Comparison of ENCODE assay signal across 1 cellular context in genomic region chr17:27491713-27492190, GRCh38.
A peak's percentile ranks its signal among the peaks of the same experiment; 100 is the strongest.
TF ChIP-seq lines count a peak whose summit lies in the region.

No MANE protein-coding gene starts in this region.

TF ChIP-seq in K562, 482 proteins besides CTCF, POLR2A, EP300 and RAD21 (continued from another document and continues in another):
- TF ChIP-seq RERE (CRISPR knock-in tag; IDR thresholded peaks at IDR 0.05; ENCODE audit: borderline replicate concordance), result no peak
- TF ChIP-seq ZNF263 (CRISPR knock-in tag; IDR thresholded peaks at IDR 0.05; ENCODE audit: borderline replicate concordance), result peak; percentile 36; the same call in 1 of the 2 replicates
- TF ChIP-seq STAG1 (CRISPR knock-in tag; IDR thresholded peaks at IDR 0.05; ENCODE audit: borderline replicate concordance), result no peak
- TF ChIP-seq HBP1 (CRISPR knock-in tag; IDR thresholded peaks at IDR 0.05), result no peak
- no peak for TF ChIP-seq POLR2AphosphoS2 (IDR thresholded peaks at IDR 0.05; ENCODE audit: low read length)
- no peak for TF ChIP-seq GTF2F1 (IDR thresholded peaks at IDR 0.05; ENCODE audit: low read depth, low read length)
- no peak for TF ChIP-seq HDAC3 (IDR thresholded peaks at IDR 0.05; ENCODE audit: borderline replicate concordance, partially characterized antibody)
- TF ChIP-seq ZBTB40 (IDR thresholded peaks at IDR 0.05), result no peak
- TF ChIP-seq ZBTB40 (CRISPR knock-in tag; IDR thresholded peaks at IDR 0.05), result no peak
- TF ChIP-seq IFI16 (CRISPR knock-in tag; IDR thresholded peaks at IDR 0.05), result no peak
- TF ChIP-seq PCBP1 (IDR thresholded peaks at IDR 0.05; ENCODE audit: low read depth, low read length, poor library complexity, severe bottlenecking), result no peak
- TF ChIP-seq PYGO2 (tag; IDR thresholded peaks at IDR 0.05), result no peak
- no peak for TF ChIP-seq MLX (CRISPR knock-in tag; conservative IDR thresholded peaks at IDR 0.05)
- TF ChIP-seq FOXJ3 (CRISPR knock-in tag; IDR thresholded peaks at IDR 0.05), result no peak
- TF ChIP-seq ZNF184 (CRISPR knock-in tag; IDR thresholded peaks at IDR 0.05), result no peak
- peak; percentile 32; the same call in 1 of the 2 replicates for TF ChIP-seq MYC (IDR thresholded peaks at IDR 0.05; ENCODE audit: low read depth, low read length)
- TF ChIP-seq MYC (CRISPR knock-in tag; IDR thresholded peaks at IDR 0.05; ENCODE audit: borderline replicate concordance, low read depth), result no peak
- no peak for TF ChIP-seq RBM14 (IDR thresholded peaks at IDR 0.05; ENCODE audit: borderline replicate concordance, insufficient read depth, low read depth, low read length)
- TF ChIP-seq ZZZ3 (IDR thresholded peaks at IDR 0.05), result no peak
- peak; percentile 62 for TF ChIP-seq L3MBTL2 (IDR thresholded peaks at IDR 0.05)
- TF ChIP-seq ESRRA (IDR thresholded peaks at IDR 0.05; ENCODE audit: borderline replicate concordance, low read depth), result no peak; the same call in 1 of the 2 replicates
- TF ChIP-seq ADNP (tag; IDR thresholded peaks at IDR 0.05), result no peak
- no peak for TF ChIP-seq CEBPB (tag; IDR thresholded peaks at IDR 0.05)
- no peak for TF ChIP-seq POLR2H (tag; IDR thresholded peaks at IDR 0.05; ENCODE audit: low read depth)
- no peak for TF ChIP-seq BDP1 (IDR thresholded peaks at IDR 0.05; ENCODE audit: insufficient read depth, insufficient read length)
- TF ChIP-seq ZNF696 (CRISPR knock-in tag; conservative IDR thresholded peaks at IDR 0.05), result no peak
- TF ChIP-seq BMI1 (IDR thresholded peaks at IDR 0.05; ENCODE audit: low read length), result no peak
- TF ChIP-seq THRAP3 (IDR thresholded peaks at IDR 0.05; ENCODE audit: borderline replicate concordance), result no peak
- TF ChIP-seq CREB3L1 (IDR thresholded peaks at IDR 0.05; ENCODE audit: borderline replicate concordance, low read depth), result no peak
- TF ChIP-seq TARDBP (IDR thresholded peaks at IDR 0.05), result no peak
- TF ChIP-seq THRA (IDR thresholded peaks at IDR 0.05), result no peak
- no peak for TF ChIP-seq CGGBP1 (CRISPR knock-in tag; IDR thresholded peaks at IDR 0.05)
- TF ChIP-seq ZNF707 (CRISPR knock-in tag; conservative IDR thresholded peaks at IDR 0.05), result no peak
- TF ChIP-seq SFPQ (IDR thresholded peaks at IDR 0.05; ENCODE audit: low read depth, low read length), result no peak
- no peak for TF ChIP-seq MCM2 (IDR thresholded peaks at IDR 0.05; ENCODE audit: low read depth)
- no peak for TF ChIP-seq HNRNPK (IDR thresholded peaks at IDR 0.05; ENCODE audit: low read depth, low read length, poor library complexity, severe bottlenecking)
- TF ChIP-seq ZNF79 (CRISPR knock-in tag; IDR thresholded peaks at IDR 0.05; ENCODE audit: low read depth), result no peak
